Comparison of ENCODE assay signal across 2 cellular contexts in the genomic region with DNA sequence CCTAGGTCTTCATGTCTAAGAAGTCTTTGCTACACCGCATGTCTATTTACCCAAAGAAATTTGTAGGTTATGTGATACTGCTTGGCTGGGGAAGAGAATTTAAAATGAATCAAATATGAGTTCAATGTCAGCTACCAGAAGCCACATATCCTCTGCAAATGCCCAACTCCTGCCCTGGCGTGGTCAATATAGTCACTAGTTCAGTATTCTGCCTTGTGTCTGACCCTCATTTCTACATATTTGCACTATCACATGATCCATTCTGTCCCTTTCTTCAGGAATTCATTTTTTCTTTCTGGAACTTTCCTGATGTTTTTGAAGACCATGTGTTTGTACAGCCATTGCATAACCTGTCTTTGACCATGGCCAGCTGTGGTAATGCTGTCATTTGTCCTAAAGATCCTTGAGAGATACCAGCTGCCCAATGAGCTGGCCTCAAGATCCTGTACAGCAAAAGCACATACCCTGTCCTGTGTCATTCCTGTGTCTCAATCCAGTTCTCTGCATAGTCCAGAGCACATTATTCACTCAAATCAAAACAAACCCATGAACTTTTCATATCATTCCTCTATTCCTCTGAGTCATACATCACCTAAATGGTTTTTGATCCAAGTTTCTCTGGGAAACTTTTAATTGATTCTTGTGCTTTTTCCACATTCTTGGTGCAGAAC.
TF ChIP-seq lines count a peak whose summit lies in the region.

No MANE protein-coding gene starts in this region.

TF ChIP-seq in A549, 52 proteins besides CTCF, POLR2A, EP300 and RAD21 (continued from another document):
- TF ChIP-seq RARB (CRISPR knock-in tag; IDR thresholded peaks at IDR 0.05) (no peak), SREBF2 (IDR thresholded peaks at IDR 0.05) (no peak), ZSCAN20 (CRISPR knock-in tag; IDR thresholded peaks at IDR 0.05) (no peak), FOSL2 (IDR thresholded peaks at IDR 0.05) (no peak), FOSL2 (CRISPR knock-in tag; IDR thresholded peaks at IDR 0.05) (0 out of 2 replicates have a peak, but pooled peaks have one; percentile 7)

TF ChIP-seq in IMR-90, 13 proteins besides CTCF, POLR2A, EP300 and RAD21 (continued from another document):
- TF ChIP-seq, protein P1, sequence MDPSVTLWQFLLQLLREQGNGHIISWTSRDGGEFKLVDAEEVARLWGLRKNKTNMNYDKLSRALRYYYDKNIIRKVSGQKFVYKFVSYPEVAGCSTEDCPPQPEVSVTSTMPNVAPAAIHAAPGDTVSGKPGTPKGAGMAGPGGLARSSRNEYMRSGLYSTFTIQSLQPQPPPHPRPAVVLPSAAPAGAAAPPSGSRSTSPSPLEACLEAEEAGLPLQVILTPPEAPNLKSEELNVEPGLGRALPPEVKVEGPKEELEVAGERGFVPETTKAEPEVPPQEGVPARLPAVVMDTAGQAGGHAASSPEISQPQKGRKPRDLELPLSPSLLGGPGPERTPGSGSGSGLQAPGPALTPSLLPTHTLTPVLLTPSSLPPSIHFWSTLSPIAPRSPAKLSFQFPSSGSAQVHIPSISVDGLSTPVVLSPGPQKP (IDR thresholded peaks at IDR 0.05; ENCODE audit: borderline replicate concordance, low read depth, low read length), result no peak
- TF ChIP-seq CEBPB (IDR thresholded peaks at IDR 0.05; ENCODE audit: low read depth, low read length) (peak; percentile 81), BHLHE40 (IDR thresholded peaks at IDR 0.05; ENCODE audit: low read depth, low read length) (no peak), CHD1 (IDR thresholded peaks at IDR 0.05; ENCODE audit: low read depth, low read length) (no peak), RCOR1 (IDR thresholded peaks at IDR 0.05; ENCODE audit: insufficient replicate concordance, low read length) (no peak), MXI1 (IDR thresholded peaks at IDR 0.05; ENCODE audit: borderline replicate concordance, low read depth, low read length) (0 out of 2 replicates have a peak, but pooled peaks have one; percentile 54), MAFK (IDR thresholded peaks at IDR 0.05; ENCODE audit: low read depth, low read length) (no peak), SMC3 (IDR thresholded peaks at IDR 0.05; ENCODE audit: low read depth, low read length) (no peak)
- TF ChIP-seq, protein P2, sequence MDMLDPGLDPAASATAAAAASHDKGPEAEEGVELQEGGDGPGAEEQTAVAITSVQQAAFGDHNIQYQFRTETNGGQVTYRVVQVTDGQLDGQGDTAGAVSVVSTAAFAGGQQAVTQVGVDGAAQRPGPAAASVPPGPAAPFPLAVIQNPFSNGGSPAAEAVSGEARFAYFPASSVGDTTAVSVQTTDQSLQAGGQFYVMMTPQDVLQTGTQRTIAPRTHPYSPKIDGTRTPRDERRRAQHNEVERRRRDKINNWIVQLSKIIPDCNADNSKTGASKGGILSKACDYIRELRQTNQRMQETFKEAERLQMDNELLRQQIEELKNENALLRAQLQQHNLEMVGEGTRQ (IDR thresholded peaks at IDR 0.05; ENCODE audit: low read depth, low read length), result no peak
TF ChIP-seq in IMR-90: peak in this region for 3.
